8 cellular contexts compared by ENCODE assay signal in genomic region chr21:36156339-36156814, GRCh38.
A peak's percentile ranks its signal among the peaks of the same experiment; 100 is the strongest.
DNase-seq lines count a peak whose midpoint lies in the region; ATAC-seq and TF ChIP-seq lines count a peak whose summit lies in the region.

No MANE protein-coding gene starts in this region.

- no peaks in the 10 kb centered on the region for H3K9me3 ChIP-seq in OCI-LY1 (ENCODE audit: low read length)

- ATAC-seq in GM21529 (IDR thresholded peaks at IDR 0.05; ENCODE audit: unreplicated experiment): peak; percentile 88

- H3K4me3 ChIP-seq in OCI-LY1 (ENCODE audit: low read depth, low read length, poor library complexity, severe bottlenecking): peak overlapping the region; percentile 67

- no peak overlapping the region for H2AFZ ChIP-seq in OCI-LY1 (ENCODE audit: low read length)

- no peaks in the 10 kb centered on the region for H3K79me2 ChIP-seq in OCI-LY1 (ENCODE audit: insufficient read depth, low read length)

- H4K20me1 ChIP-seq in OCI-LY1 (ENCODE audit: insufficient read depth, low read length): no peaks in the 10 kb centered on the region

- H3K36me3 ChIP-seq in OCI-LY1 (ENCODE audit: insufficient read depth, low read length): no peaks in the 10 kb centered on the region

- H3K9me2 ChIP-seq in OCI-LY1 (ENCODE audit: low read depth, low read length): no peaks in the 10 kb centered on the region

- peak overlapping the region; percentile 60 for H3K9ac ChIP-seq in OCI-LY1 (ENCODE audit: low read length)

- no peak for TF ChIP-seq CTCF in OCI-LY1 (IDR thresholded peaks at IDR 0.05; ENCODE audit: low read length)

- H3K4me1 ChIP-seq in OCI-LY1 (ENCODE audit: insufficient read depth, low read length, severe bottlenecking): peaks cover 18% of the 10 kb centered on the region

- H3K27ac ChIP-seq in OCI-LY1 (ENCODE audit: low read depth, low read length, poor library complexity, severe bottlenecking): no peak overlapping the region

- peak overlapping the region; percentile 86 for H3K4me2 ChIP-seq in OCI-LY1 (ENCODE audit: low read length)

- DNase-seq in D341Med (ENCODE audit: low spot score) (peak; percentile 98), HuH-7.5 (ENCODE audit: low spot score) (peak; percentile 80), activated T-cell treated with anti-CD3 and anti-CD28 coated beads for 1 hour (ENCODE audit: low read depth) (peak; percentile 100), epidermal melanocyte (ENCODE audit: insufficient read length, low spot score) (peak; percentile 94), middle frontal gyrus (ENCODE audit: extremely low spot score, low spot score) (peak; percentile 93)
- peak; percentile 98 to 99 for DNase-seq in stimulated activated CD8-positive, alpha-beta memory T cell treated with anti-CD3 and anti-CD28 coated beads, Interleukin-15, amount 100 ng/mL, for 48 hours (ENCODE audit: low read depth in 2 of 2)

- no peaks in the 10 kb centered on the region for H3K27me3 ChIP-seq in OCI-LY1 (ENCODE audit: insufficient read depth, low read length)

- no peaks in the 10 kb centered on the region for H3F3A ChIP-seq in OCI-LY1 (ENCODE audit: insufficient read depth, low read length)
